In the genomic region with DNA sequence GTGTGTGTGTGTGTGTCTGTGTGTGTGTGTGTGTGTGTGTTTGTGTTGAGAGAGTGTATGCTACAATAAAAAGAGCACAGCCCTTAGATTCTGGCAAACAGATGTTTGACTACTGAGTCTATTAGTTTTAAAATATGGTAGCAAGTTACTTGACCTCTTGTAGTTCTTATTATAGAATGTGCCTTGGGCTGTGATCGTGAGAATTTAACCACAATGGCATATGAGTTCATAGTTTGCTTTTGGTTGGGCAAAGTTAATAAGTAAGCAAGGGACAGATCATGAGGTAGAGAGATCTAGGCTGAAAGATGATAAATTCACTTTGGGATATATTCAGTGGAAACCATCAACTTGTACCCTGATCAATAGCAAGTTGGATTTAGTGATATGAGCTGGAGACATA, we compare ENCODE assay signal across 21 cellular contexts.
DNase-seq lines count a peak whose midpoint lies in the region; ATAC-seq and TF ChIP-seq lines count a peak whose summit lies in the region.
"Had no signal": no experiment of that assay in that cellular context is flagged by ENCODE, and none has a peak within 500 bp of the region (broad histone marks: within the 10 kb centered on the region; RNA-seq: fewer than 3 reads in every experiment).

No MANE protein-coding gene starts in this region.

- no peaks in the 10 kb centered on the region for H3K27me3 Mint-ChIP-seq in activated CD4-positive, alpha-beta memory T cell treated with anti-CD3 and anti-CD28 coated beads for 36 hours
- H3K27me3 Mint-ChIP-seq: stimulated activated naive CD8-positive, alpha-beta T cell treated with anti-CD3 and anti-CD28 coated beads, Interleukin-15, Interleukin-2, amounts not matched to agents 100 ng/mL and 50 ng/mL, for 24 hours had no signal

- ATAC-seq in GM18520 (IDR thresholded peaks at IDR 0.05; ENCODE audit: unreplicated experiment) = peak; percentile 54
- peak; percentile 55 for ATAC-seq in HG02642 (IDR thresholded peaks at IDR 0.05; ENCODE audit: poor library complexity, unreplicated experiment)
- ATAC-seq: Panc1 had no signal

- no peaks in the 10 kb centered on the region for H3K27me3 ChIP-seq in tibial nerve

- H3K4me1 Mint-ChIP-seq in activated CD4-positive, alpha-beta memory T cell treated with anti-CD3 and anti-CD28 coated beads for 36 hours (ENCODE audit: low read depth) = no peaks in the 10 kb centered on the region
- H3K4me1 Mint-ChIP-seq: CD4-positive, CD25-positive, alpha-beta regulatory T cell had no signal

- H3K9me3 Mint-ChIP-seq in activated CD4-positive, alpha-beta memory T cell treated with anti-CD3 and anti-CD28 coated beads for 36 hours = no peaks in the 10 kb centered on the region
- H3K9me3 Mint-ChIP-seq: CD4-positive, CD25-positive, alpha-beta regulatory T cell; stimulated activated naive CD8-positive, alpha-beta T cell treated with anti-CD3 and anti-CD28 coated beads, Interleukin-15, Interleukin-2, amounts not matched to agents 100 ng/mL and 50 ng/mL, for 24 hours had no signal

- no peak for TF ChIP-seq CTCF in tibial nerve (IDR thresholded peaks at IDR 0.05)

- no peaks in the 10 kb centered on the region for H3K9me3 ChIP-seq in tibial nerve
- H3K9me3 ChIP-seq: left ventricle myocardium inferior had no signal

- CTCF ChIA-PET in activated CD4-positive, alpha-beta memory T cell treated with anti-CD3 and anti-CD28 coated beads for 36 hours (lab: Charles Lee) = no interaction called here

- no peak overlapping the region for H3K4me3 Mint-ChIP-seq in activated CD4-positive, alpha-beta memory T cell treated with anti-CD3 and anti-CD28 coated beads for 36 hours
- H3K4me3 Mint-ChIP-seq: CD4-positive, CD25-positive, alpha-beta regulatory T cell; stimulated activated naive CD8-positive, alpha-beta T cell treated with anti-CD3 and anti-CD28 coated beads, Interleukin-15, Interleukin-2, amounts not matched to agents 100 ng/mL and 50 ng/mL, for 24 hours had no signal

- WGBS in tibial nerve, 2 donors = 50 to 64% methylated on average over 1 of the region's 1 CpG

- no peaks in the 10 kb centered on the region for H3K36me3 ChIP-seq in tibial nerve
- H3K36me3 ChIP-seq: left ventricle myocardium inferior had no signal

- no peak for TF ChIP-seq POLR2A in tibial nerve (IDR thresholded peaks at IDR 0.05)

- no peaks in the 10 kb centered on the region for H3K36me3 Mint-ChIP-seq in activated CD4-positive, alpha-beta memory T cell treated with anti-CD3 and anti-CD28 coated beads for 36 hours
- H3K36me3 Mint-ChIP-seq: CD4-positive, CD25-positive, alpha-beta regulatory T cell had no signal

- intact Hi-C loops in activated CD4-positive, alpha-beta memory T cell treated with anti-CD3 and anti-CD28 coated beads for 36 hours (cut with micrococcal nuclease) = no loop called here

- no peak for TF ChIP-seq EP300 in tibial nerve (IDR thresholded peaks at IDR 0.05)

- POLR2A ChIA-PET in activated CD4-positive, alpha-beta memory T cell treated with anti-CD3 and anti-CD28 coated beads for 36 hours (lab: Charles Lee) = no interaction called here

- no peak overlapping the region for H3K4me3 ChIP-seq in tibial nerve
- H3K4me3 ChIP-seq: left ventricle myocardium inferior, smooth muscle cell had no signal

- no peak overlapping the region for H3K27ac Mint-ChIP-seq in activated CD4-positive, alpha-beta memory T cell treated with anti-CD3 and anti-CD28 coated beads for 36 hours
- H3K27ac Mint-ChIP-seq: CD4-positive, CD25-positive, alpha-beta regulatory T cell; stimulated activated naive CD8-positive, alpha-beta T cell treated with anti-CD3 and anti-CD28 coated beads, Interleukin-15, Interleukin-2, amounts not matched to agents 100 ng/mL and 50 ng/mL, for 24 hours had no signal

- no peak overlapping the region for H3K27ac ChIP-seq in tibial nerve
- H3K27ac ChIP-seq: epithelial cell of prostate, left ventricle myocardium inferior, parathyroid adenoma had no signal

- H3K4me1 ChIP-seq in tibial nerve = no peaks in the 10 kb centered on the region
- H3K4me1 ChIP-seq: left ventricle myocardium inferior, parathyroid adenoma had no signal

- DNase-seq in LHCN-M2 (ENCODE audit: low read depth) (peak; percentile 75), renal cortical epithelial cell (ENCODE audit: low read depth) (peak; percentile 97), tibial nerve (ENCODE audit: low spot score in 2 of 2) (no peak), NCI-H146 treated with DMSO at 0.1 percent for 48 hours (lab: John Stamatoyannopoulos, UW; ENCODE audit: unreplicated experiment) (no peak)
- DNase-seq in effector CD8-positive, alpha-beta T cell (lab: John Stamatoyannopoulos, UW) = no peak
- no peak for DNase-seq in activated CD4-positive, alpha-beta memory T cell treated with anti-CD3 and anti-CD28 coated beads for 36 hours
- DNase-seq: activated CD8-positive, alpha-beta memory T cell treated with anti-CD3 and anti-CD28 coated beads for 24 hours; activated effector memory CD4-positive, alpha-beta T cell treated with anti-CD3 and anti-CD28 coated beads, Interleukin-2, amount 50 U/mL, for 16 hours; aorta; CD4-positive, CD25-positive, alpha-beta regulatory T cell; H7; left ventricle myocardium inferior; MV-4-11; NCI-H748 treated with DMSO at 0.1 percent for 48 hours had no signal

Comparison
In these comparisons a context has a peak if more than half of its experiments do, and no peak if none do; other contexts are left out.
1. DNase-seq: peak in LHCN-M2 (single experiment) and renal cortical epithelial cell (single experiment); none in tibial nerve (0 of 2), effector CD8-positive, alpha-beta T cell (single experiment), NCI-H146 treated with DMSO at 0.1 percent for 48 hours (single experiment) and activated CD4-positive, alpha-beta memory T cell treated with anti-CD3 and anti-CD28 coated beads for 36 hours (single experiment).